ENCODE assay signal across 24 cellular contexts in genomic region chrX:84441143-84441542, GRCh38.
"Had no signal": no experiment of that assay in that cellular context is flagged by ENCODE, and none has a peak within 500 bp of the region (broad histone marks: within the 10 kb centered on the region; RNA-seq: fewer than 3 reads in every experiment).

No MANE protein-coding gene starts in this region.

- H3K4me2 ChIP-seq: hepatocyte had no signal

- H3K27me3 ChIP-seq: body of pancreas, hepatocyte, tibial nerve, uterus had no signal

- H3K27ac ChIP-seq: body of pancreas, hepatocyte, skin epidermis, tibial nerve, uterus had no signal

- H3K4me1 ChIP-seq: body of pancreas, tibial nerve, uterus had no signal

- H3K36me3 ChIP-seq: uterus had no signal

- H3K4me3 Mint-ChIP-seq: activated CD4-positive, alpha-beta T cell treated with anti-CD3 and anti-CD28 coated beads, Interleukin-2, amount 10 ng/mL, durations not matched to agents 24 days and 14 days; activated T-cell treated with anti-CD3 and anti-CD28 coated beads, Interleukin-2, amount 50 U/mL, for 72 hours; central memory CD8-positive, alpha-beta T cell; dendritic cell treated with granulocyte-macrophage colony-stimulating factor and Interleukin-4, amounts not matched to agents 40 ng/mL and 50 ng/mL, for 4 days; natural killer cell treated with Interleukin-12 subunit alpha and Interleukin-12 subunit beta and Interleukin-15 and Interleukin-18, amount 100 ng/mL, for 72 hours had no signal

- H3K4me1 Mint-ChIP-seq: activated CD4-positive, alpha-beta T cell treated with anti-CD3 and anti-CD28 coated beads, Interleukin-2, amount 10 ng/mL, durations not matched to agents 24 days and 14 days; central memory CD8-positive, alpha-beta T cell had no signal

- DNase-seq: activated CD4-positive, alpha-beta T cell treated with anti-CD3 and anti-CD28 coated beads, Interleukin-2, amount 10 ng/mL, durations not matched to agents 24 days and 14 days; activated CD4-positive, CD25-positive, alpha-beta regulatory T cell; activated CD8-positive, alpha-beta memory T cell treated with anti-CD3 and anti-CD28 coated beads, Interleukin-2, amount 50 U/mL, for 48 hours; activated gamma-delta T cell; activated T-cell treated with anti-CD3 and anti-CD28 coated beads, Interleukin-2, amount 50 U/mL, for 72 hours; amniotic stem cell; body of pancreas; erythroblast; kidney; left ventricle myocardium superior; mesendoderm; posterior cingulate gyrus; stimulated activated CD4-positive, alpha-beta T cell treated with anti-CD3 and anti-CD28 coated beads, Interleukin-15, amount 100 ng/mL, for 24 hours; stimulated activated CD4-positive, alpha-beta T cell treated with anti-CD3 and anti-CD28 coated beads, Interleukin-4, amount 100 ng/mL, for 1 hour; stimulated activated naive CD4-positive, alpha-beta T cell; substantia nigra; uterus had no signal

- H3K9me3 ChIP-seq: body of pancreas had no signal

- ATAC-seq: activated naive CD4-positive, alpha-beta T cell treated with anti-CD3 and anti-CD28 coated beads, Interleukin-2, amount 50 U/mL, for 72 hours; activated T-cell treated with anti-CD3 and anti-CD28 coated beads, Interleukin-2, amount 50 U/mL, for 72 hours; body of pancreas; left ventricle myocardium superior; natural killer cell treated with Interleukin-12 subunit alpha and Interleukin-12 subunit beta and Interleukin-15 and Interleukin-18, amount 100 ng/mL, for 72 hours had no signal

- H3K79me2 ChIP-seq: hepatocyte had no signal

- H3K4me3 ChIP-seq: body of pancreas, hepatocyte, skin epidermis, tibial nerve, uterus had no signal

- H2AFZ ChIP-seq: hepatocyte had no signal

- H3K27ac Mint-ChIP-seq: activated CD4-positive, alpha-beta T cell treated with anti-CD3 and anti-CD28 coated beads, Interleukin-2, amount 10 ng/mL, durations not matched to agents 24 days and 14 days; activated naive CD4-positive, alpha-beta T cell treated with anti-CD3 and anti-CD28 coated beads, Interleukin-2, amount 50 U/mL, for 72 hours; activated T-cell treated with anti-CD3 and anti-CD28 coated beads, Interleukin-2, amount 50 U/mL, for 72 hours; dendritic cell treated with granulocyte-macrophage colony-stimulating factor and Interleukin-4, amounts not matched to agents 40 ng/mL and 50 ng/mL, for 4 days; natural killer cell treated with Interleukin-12 subunit alpha and Interleukin-12 subunit beta and Interleukin-15 and Interleukin-18, amount 100 ng/mL, for 72 hours had no signal

- H3K27me3 Mint-ChIP-seq: activated CD4-positive, alpha-beta T cell treated with anti-CD3 and anti-CD28 coated beads, Interleukin-2, amount 10 ng/mL, durations not matched to agents 24 days and 14 days; central memory CD8-positive, alpha-beta T cell; dendritic cell treated with granulocyte-macrophage colony-stimulating factor and Interleukin-4, amounts not matched to agents 40 ng/mL and 50 ng/mL, for 4 days had no signal
